ENCODE assay signal across 1 cellular context in genomic region chr1:3326516-3327388, GRCh38.
TF ChIP-seq lines count a peak whose summit lies in the region.

No MANE protein-coding gene starts in this region.

TF ChIP-seq in HepG2, 621 proteins besides CTCF, POLR2A, EP300 and RAD21 (continued from another document and continues in another):
- TF ChIP-seq ARID4A (CRISPR knock-in tag; IDR thresholded peaks at IDR 0.05; ENCODE audit: borderline replicate concordance) (peak; percentile 43; the same call in 1 of the 2 replicates), ZNF34 (CRISPR knock-in tag; IDR thresholded peaks at IDR 0.05; ENCODE audit: borderline replicate concordance) (no peak), TAF15 (IDR thresholded peaks at IDR 0.05; ENCODE audit: low read depth, low read length, poor library complexity, severe bottlenecking) (no peak), TRIM22 (IDR thresholded peaks at IDR 0.05) (no peak), ZNF672 (CRISPR knock-in tag; IDR thresholded peaks at IDR 0.05) (no peak), SATB2 (CRISPR knock-in tag; IDR thresholded peaks at IDR 0.05) (no peak), NR2F1 (CRISPR knock-in tag; IDR thresholded peaks at IDR 0.05) (no peak), ZNF577 (CRISPR knock-in tag; IDR thresholded peaks at IDR 0.05; ENCODE audit: borderline replicate concordance, low read depth) (no peak), MBD4 (IDR thresholded peaks at IDR 0.05; ENCODE audit: borderline replicate concordance, low read length) (no peak), ZNF652 (CRISPR knock-in tag; IDR thresholded peaks at IDR 0.05; ENCODE audit: borderline replicate concordance, low read depth) (no peak), SNRNP70 (IDR thresholded peaks at IDR 0.05; ENCODE audit: low read depth, low read length) (no peak), TIGD3 (CRISPR knock-in tag; IDR thresholded peaks at IDR 0.05; ENCODE audit: borderline replicate concordance) (no peak), MLXIP (CRISPR knock-in tag; IDR thresholded peaks at IDR 0.05; ENCODE audit: borderline replicate concordance) (no peak), ZNF703 (CRISPR knock-in tag; IDR thresholded peaks at IDR 0.05; ENCODE audit: borderline replicate concordance) (no peak), RAD51 (IDR thresholded peaks at IDR 0.05; ENCODE audit: borderline replicate concordance) (no peak), ZNF670 (CRISPR knock-in tag; IDR thresholded peaks at IDR 0.05; ENCODE audit: borderline replicate concordance) (no peak), BRD4 (CRISPR knock-in tag; IDR thresholded peaks at IDR 0.05) (no peak), FOXO1 (CRISPR knock-in tag; IDR thresholded peaks at IDR 0.05) (peak; percentile 13; the same call in 1 of the 2 replicates), ZZZ3 (CRISPR knock-in tag; IDR thresholded peaks at IDR 0.05; ENCODE audit: borderline replicate concordance) (no peak; the same call in 1 of the 2 replicates), ZNF407 (CRISPR knock-in tag; IDR thresholded peaks at IDR 0.05; ENCODE audit: not compliant biosample characterization) (no peak), NFIB (CRISPR knock-in tag; IDR thresholded peaks at IDR 0.05; ENCODE audit: borderline replicate concordance) (no peak), ZBTB46 (CRISPR knock-in tag; IDR thresholded peaks at IDR 0.05; ENCODE audit: borderline replicate concordance) (no peak), NCOR1 (IDR thresholded peaks at IDR 0.05; ENCODE audit: borderline replicate concordance, low read length) (no peak), ZHX1 (CRISPR knock-in tag; IDR thresholded peaks at IDR 0.05; ENCODE audit: low read depth) (no peak), HNF4G (IDR thresholded peaks at IDR 0.05; ENCODE audit: borderline replicate concordance, low read depth, low read length) (peak; percentile 61; the same call in 1 of the 2 replicates), HNF4G (CRISPR knock-in tag; IDR thresholded peaks at IDR 0.05; ENCODE audit: borderline replicate concordance, low read depth) (peak; percentile 55; the same call in 1 of the 2 replicates), FIP1L1 (IDR thresholded peaks at IDR 0.05; ENCODE audit: borderline replicate concordance, insufficient read depth, low read depth, low read length) (no peak), POLR2G (IDR thresholded peaks at IDR 0.05; ENCODE audit: low read depth, low read length) (peak; percentile 71), ZNF792 (CRISPR knock-in tag; IDR thresholded peaks at IDR 0.05) (peak; percentile 27; the same call in 1 of the 2 replicates), SSRP1 (CRISPR knock-in tag; IDR thresholded peaks at IDR 0.05) (no peak), ZNF775 (CRISPR knock-in tag; IDR thresholded peaks at IDR 0.05; ENCODE audit: borderline replicate concordance) (no peak), RARG (CRISPR knock-in tag; IDR thresholded peaks at IDR 0.05; ENCODE audit: low read depth) (no peak)
